ENCODE assay signal across 8 cellular contexts in the genomic region with DNA sequence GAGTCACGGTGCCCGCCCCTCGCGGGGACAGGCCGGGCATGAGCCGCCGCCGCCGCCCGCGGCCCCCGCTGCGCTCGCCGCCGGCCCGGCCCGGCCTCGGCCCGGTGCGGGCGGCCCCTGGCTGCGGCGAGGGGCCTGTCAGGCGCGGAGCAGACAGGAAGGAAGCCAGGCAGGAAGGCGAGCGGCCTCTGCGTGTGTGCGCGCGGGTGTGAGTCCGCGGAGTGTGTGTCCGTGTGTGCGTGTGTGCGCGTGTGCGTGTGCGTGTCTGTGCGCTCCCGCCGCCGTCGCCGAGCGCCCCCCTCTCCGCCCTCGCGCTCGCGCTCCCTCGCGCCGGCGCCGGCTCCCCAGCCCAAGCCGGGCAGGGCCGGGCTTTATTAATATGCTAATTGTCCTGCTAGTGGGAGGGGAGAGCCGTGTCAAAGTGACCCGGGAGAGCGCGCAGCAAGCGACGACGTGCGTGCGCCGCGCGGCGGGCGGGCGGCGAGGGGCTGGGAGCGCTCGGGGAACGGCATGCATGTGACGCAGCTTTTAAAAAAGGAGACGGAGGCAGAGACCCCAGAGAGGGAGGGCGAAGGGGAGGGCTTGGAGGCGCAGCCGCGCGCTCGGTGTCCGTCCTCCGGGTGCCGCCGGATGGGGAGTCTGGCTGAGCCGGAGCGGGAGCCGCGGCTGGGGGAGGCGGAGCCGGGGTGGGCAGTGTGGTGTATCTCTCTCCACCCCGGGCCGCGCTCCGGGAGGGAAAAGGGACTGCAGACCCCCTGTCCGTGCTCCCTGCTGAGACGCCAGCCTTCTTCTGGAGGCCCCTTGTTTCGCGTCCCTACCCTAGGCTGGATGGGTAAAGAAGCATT. TPM values are rescaled to one million over a fixed set of nuclear protein-coding genes. Genes with fewer than 3 reads are reported as not detected.
DNase-seq lines count a peak whose midpoint lies in the region; ATAC-seq and TF ChIP-seq lines count a peak whose summit lies in the region.

A gene with protein sequence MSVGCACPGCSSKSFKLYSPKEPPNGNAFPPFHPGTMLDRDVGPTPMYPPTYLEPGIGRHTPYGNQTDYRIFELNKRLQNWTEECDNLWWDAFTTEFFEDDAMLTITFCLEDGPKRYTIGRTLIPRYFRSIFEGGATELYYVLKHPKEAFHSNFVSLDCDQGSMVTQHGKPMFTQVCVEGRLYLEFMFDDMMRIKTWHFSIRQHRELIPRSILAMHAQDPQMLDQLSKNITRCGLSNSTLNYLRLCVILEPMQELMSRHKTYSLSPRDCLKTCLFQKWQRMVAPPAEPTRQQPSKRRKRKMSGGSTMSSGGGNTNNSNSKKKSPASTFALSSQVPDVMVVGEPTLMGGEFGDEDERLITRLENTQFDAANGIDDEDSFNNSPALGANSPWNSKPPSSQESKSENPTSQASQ (minus strand): TSS at position 227 of the 845 bp plus-strand sequence. CDS start 258 bp downstream, outside the sequence.

- H3K9me3 ChIP-seq in CD4-positive, alpha-beta memory T cell (ENCODE audit: control insufficient read depth in 1 of 2, low read length in 2 of 2): no peaks in the 10 kb centered on the region
- no peaks in the 10 kb centered on the region for H3K9me3 ChIP-seq in PC-9 (ENCODE audit: insufficient read depth, low read depth)

- peaks cover 33 to 70% (median 50%) of the 10 kb centered on the region in 4 donors for H3K4me1 Mint-ChIP-seq in CD4-positive, alpha-beta memory T cell
- H3K4me1 Mint-ChIP-seq in stimulated activated effector memory CD8-positive, alpha-beta T cell treated with anti-CD3 and anti-CD28 coated beads, Interleukin-12 subunit alpha, Interleukin-12 subunit beta, amount 100 ng/mL, for 72 hours: peaks cover 55% of the 10 kb centered on the region

- H3K9me2 ChIP-seq in PC-9 (ENCODE audit: insufficient read depth): no peaks in the 10 kb centered on the region

- POLR2A ChIA-PET in CD4-positive, alpha-beta memory T cell (lab: Charles Lee; ENCODE audit: partially characterized antibody): interaction anchor here (0.8 to 3.4 kb wide), 6 partner anchors 11 to 524 kb away, joined by 3 to 24 read pairs (median 4); a partner anchor contains a TSS
- POLR2A ChIA-PET in PC-9 (lab: Charles Lee; ENCODE audit: unreplicated experiment): interaction anchor here (0.7 kb wide), 1 partner anchor 484 kb away, joined by 3 read pairs; no protein-coding TSS in a partner anchor

- peak within 1 kb of the TSS; percentile 91 to 95 (median 94) for H3K4me3 Mint-ChIP-seq in CD4-positive, alpha-beta memory T cell
- peak within 1 kb of the TSS; percentile 81 for H3K4me3 Mint-ChIP-seq in stimulated activated effector memory CD8-positive, alpha-beta T cell treated with anti-CD3 and anti-CD28 coated beads, Interleukin-12 subunit alpha, Interleukin-12 subunit beta, amount 100 ng/mL, for 72 hours

- no peaks in the 10 kb centered on the region for H3K9me3 Mint-ChIP-seq in CD4-positive, alpha-beta memory T cell
- H3K9me3 Mint-ChIP-seq in stimulated activated effector memory CD8-positive, alpha-beta T cell treated with anti-CD3 and anti-CD28 coated beads, Interleukin-12 subunit alpha, Interleukin-12 subunit beta, amount 100 ng/mL, for 72 hours: no peaks in the 10 kb centered on the region

- H3K27ac Mint-ChIP-seq in CD4-positive, alpha-beta memory T cell: peak within 1 kb of the TSS; percentile 92 to 98 (median 96)
- peak within 1 kb of the TSS; percentile 94 for H3K27ac Mint-ChIP-seq in stimulated activated effector memory CD8-positive, alpha-beta T cell treated with anti-CD3 and anti-CD28 coated beads, Interleukin-12 subunit alpha, Interleukin-12 subunit beta, amount 100 ng/mL, for 72 hours

- no TSS peak for BruUV-seq in PC-9 (replicated peaks; lab: Mats Ljungman, UMichigan)

- ATAC-seq in GM19397 (IDR thresholded peaks at IDR 0.05; ENCODE audit: unreplicated experiment): peak; percentile 64
- ATAC-seq in stimulated activated effector memory CD8-positive, alpha-beta T cell treated with anti-CD3 and anti-CD28 coated beads, Interleukin-12 subunit alpha, Interleukin-12 subunit beta, amount 100 ng/mL, for 72 hours: peak; percentile 69

- H3K27me3 ChIP-seq in CD4-positive, alpha-beta memory T cell (ENCODE audit: insufficient read depth, low read length): no peaks in the 10 kb centered on the region
- H3K27me3 ChIP-seq in PC-9 (ENCODE audit: insufficient read depth, low read depth): no peaks in the 10 kb centered on the region

- no peaks in the 10 kb centered on the region for H4K20me1 ChIP-seq in PC-9 (ENCODE audit: insufficient read depth)

- peak within 1 kb of the TSS; percentile 85 for H3K4me2 ChIP-seq in PC-9

- CTCF ChIA-PET in CD4-positive, alpha-beta memory T cell (lab: Charles Lee; ENCODE audit: partially characterized antibody): interaction anchor here (1.8 kb wide), 1 partner anchor 12 kb away, joined by 11 read pairs; a partner anchor contains a TSS
- CTCF ChIA-PET in PC-9 (lab: Charles Lee): no interaction called here

- H2AFZ ChIP-seq in PC-9: peak within 1 kb of the TSS; percentile 82

- peak within 1 kb of the TSS; percentile 78 to 86 for H3K4me3 ChIP-seq in CD4-positive, alpha-beta memory T cell (ENCODE audit: low read length in 2 of 2)
- H3K4me3 ChIP-seq in PC-9: peak within 1 kb of the TSS; percentile 74

- peak; percentile 75 for TF ChIP-seq POLR2A in erythroblast (IDR thresholded peaks at IDR 0.05; ENCODE audit: low read length)

- peak; percentile 72 to 81 (median 77) for DNase-seq in CD4-positive, alpha-beta memory T cell
- DNase-seq in HK-2 (ENCODE audit: unreplicated experiment) (peak; percentile 80), PC-9 (peak; percentile 43 to 60), erythroblast (lab: John Stamatoyannopoulos, UW) (peak; percentile 87 to 89), mucosa of gallbladder (ENCODE audit: low spot score) (peak; percentile 80)
- peak; percentile 77 to 81 for DNase-seq in activated T-cell treated with anti-CD3 and anti-CD28 coated beads, Interleukin-2, amount 50 U/mL, for 48 hours
- DNase-seq in stimulated activated effector memory CD8-positive, alpha-beta T cell treated with anti-CD3 and anti-CD28 coated beads, Interleukin-12 subunit alpha, Interleukin-12 subunit beta, amount 100 ng/mL, for 72 hours (ENCODE audit: low spot score in 2 of 2): peak; percentile 59 to 85

- no peaks in the 10 kb centered on the region for H3F3A ChIP-seq in PC-9 (ENCODE audit: insufficient read depth, low read depth)

- H3K36me3 ChIP-seq in CD4-positive, alpha-beta memory T cell (ENCODE audit: insufficient read depth, low read length): no peaks in the 10 kb centered on the region
- no peaks in the 10 kb centered on the region for H3K36me3 ChIP-seq in PC-9 (ENCODE audit: low read depth)

- H3K27ac ChIP-seq in CD4-positive, alpha-beta memory T cell (ENCODE audit: low read depth, low read length): peak within 1 kb of the TSS; percentile 90
- H3K27ac ChIP-seq in PC-9: no peak within 1 kb of the TSS

- intact Hi-C loops in CD4-positive, alpha-beta memory T cell (cut with micrococcal nuclease): loop anchor here (1.0 kb wide), 1 partner anchor 12 kb away; no protein-coding TSS in a partner anchor
- intact Hi-C loops in PC-9 (cut with micrococcal nuclease; ENCODE audit: unreplicated experiment): no loop called here

- H3K4me1 ChIP-seq in CD4-positive, alpha-beta memory T cell (ENCODE audit: insufficient read depth, low read length): peaks cover 49% of the 10 kb centered on the region
- H3K4me1 ChIP-seq in PC-9 (replicated peaks; ENCODE audit: insufficient read depth): no peaks in the 10 kb centered on the region; the same call in none of the 2 replicates

- H3K27me3 Mint-ChIP-seq in CD4-positive, alpha-beta memory T cell: no peaks in the 10 kb centered on the region

- H3K36me3 Mint-ChIP-seq in CD4-positive, alpha-beta memory T cell: peaks cover 0 to 8% of the 10 kb centered on the region in 2 donors
- peaks cover 22% of the 10 kb centered on the region for H3K36me3 Mint-ChIP-seq in stimulated activated effector memory CD8-positive, alpha-beta T cell treated with anti-CD3 and anti-CD28 coated beads, Interleukin-12 subunit alpha, Interleukin-12 subunit beta, amount 100 ng/mL, for 72 hours

- no peaks in the 10 kb centered on the region for H3K79me2 ChIP-seq in PC-9 (ENCODE audit: low read depth)

- TF ChIP-seq CTCF in PC-9 (conservative IDR thresholded peaks at IDR 0.05): no peak

RNA-seq across cellular contexts. Expression of the gene that starts here (rescaled TPM):
- 100 to 1,000 TPM; 131 to 135 TPM for total RNA-seq in CD4-positive, alpha-beta memory T cell
- 10 to 100 TPM in 1 of 2 donors, 1 to 10 TPM in 1; 10.0 to 48.6 TPM for polyA plus RNA-seq in CD4-positive, alpha-beta memory T cell
- total RNA-seq in PC-9 (2021) (31.2 and 38.5 TPM in 2 replicates), mucosa of gallbladder (77.8 TPM)
